ENCODE assay signal across 25 cellular contexts in genomic region chr4:37706032-37706431, GRCh38.
"Had no signal": no experiment of that assay in that cellular context is flagged by ENCODE, and none has a peak within 500 bp of the region (broad histone marks: within the 10 kb centered on the region; RNA-seq: fewer than 3 reads in every experiment).

No MANE protein-coding gene starts in this region.

- H3K4me1 Mint-ChIP-seq: endodermal cell had no signal

- H3K9me3 ChIP-seq: colonic mucosa, esophagus muscularis mucosa, esophagus squamous epithelium, gastrocnemius medialis, gastroesophageal sphincter, heart left ventricle, heart right ventricle had no signal

- H3K4me1 ChIP-seq: colonic mucosa, esophagus muscularis mucosa, esophagus squamous epithelium, foreskin keratinocyte, gastrocnemius medialis, gastroesophageal sphincter, heart left ventricle, heart right ventricle had no signal

- H3K27ac ChIP-seq: colonic mucosa, coronary artery, dorsolateral prefrontal cortex, epithelial cell of prostate, esophagus muscularis mucosa, esophagus squamous epithelium, foreskin keratinocyte, gastrocnemius medialis, gastroesophageal sphincter, heart left ventricle, heart right ventricle had no signal

- H3K27ac Mint-ChIP-seq: dendritic cell treated with granulocyte-macrophage colony-stimulating factor and Interleukin-4, amounts not matched to agents 40 ng/mL and 50 ng/mL, for 4 days; effector memory CD8-positive, alpha-beta T cell; endodermal cell had no signal

- H3K36me3 ChIP-seq: colonic mucosa, esophagus muscularis mucosa, esophagus squamous epithelium, gastrocnemius medialis, gastroesophageal sphincter, heart left ventricle, heart right ventricle had no signal

- H3K4me3 Mint-ChIP-seq: dendritic cell treated with granulocyte-macrophage colony-stimulating factor and Interleukin-4, amounts not matched to agents 40 ng/mL and 50 ng/mL, for 4 days; effector memory CD8-positive, alpha-beta T cell; endodermal cell had no signal

- H3K27me3 Mint-ChIP-seq: dendritic cell treated with granulocyte-macrophage colony-stimulating factor and Interleukin-4, amounts not matched to agents 40 ng/mL and 50 ng/mL, for 4 days had no signal

- H3K4me3 ChIP-seq: colonic mucosa, coronary artery, dorsolateral prefrontal cortex, esophagus muscularis mucosa, esophagus squamous epithelium, gastrocnemius medialis, gastroesophageal sphincter, heart left ventricle, heart right ventricle had no signal

- DNase-seq: colonic mucosa; cortex of kidney; dermis blood vessel endothelial cell; dorsolateral prefrontal cortex; effector CD4-positive, alpha-beta T cell; effector CD8-positive, alpha-beta T cell; effector memory CD4-positive, alpha-beta T cell; effector memory CD8-positive, alpha-beta T cell; endodermal cell; erythroblast; esophagus squamous epithelium; foreskin fibroblast; foreskin keratinocyte; foreskin melanocyte; gastrocnemius medialis; glutamatergic neuron; head of caudate nucleus; heart left ventricle; heart right ventricle had no signal

- H3K9me3 Mint-ChIP-seq: dendritic cell treated with granulocyte-macrophage colony-stimulating factor and Interleukin-4, amounts not matched to agents 40 ng/mL and 50 ng/mL, for 4 days; effector memory CD8-positive, alpha-beta T cell; endodermal cell had no signal

- ATAC-seq: effector memory CD8-positive, alpha-beta T cell; esophagus mucosa; foreskin keratinocyte; gastrocnemius medialis; gastroesophageal sphincter; heart left ventricle; heart right ventricle had no signal

- H3K27me3 ChIP-seq: colonic mucosa, dorsolateral prefrontal cortex, esophagus muscularis mucosa, esophagus squamous epithelium, foreskin keratinocyte, gastrocnemius medialis, gastroesophageal sphincter, heart left ventricle, heart right ventricle had no signal
